ENCODE assay signal across 8 cellular contexts in genomic region chr11:126115820-126116319, GRCh38. TPM values are rescaled to one million over a fixed set of nuclear protein-coding genes. Genes with fewer than 3 reads are reported as not detected.
DNase-seq lines count a peak whose midpoint lies in the region; ATAC-seq, FAIRE-seq and TF ChIP-seq lines count a peak whose summit lies in the region.

No MANE protein-coding gene starts in this region.

- H3K27me3 Mint-ChIP-seq in WTC11 (ENCODE audit: low read depth) = no peaks in the 10 kb centered on the region

- intact Hi-C loops in spleen (cut with DNase I; ENCODE audit: low total_unique reads) = no loop called here

- H3K4me3 ChIP-seq in AG04449 (ENCODE audit: low read depth, low read length) (no peak overlapping the region), spleen (no peak overlapping the region)

- peaks cover 0 to 11% (median 0%) of the 10 kb centered on the region in 6 donors for H3K4me1 ChIP-seq in spleen

- H3K9me3 ChIP-seq in spleen = no peaks in the 10 kb centered on the region

- peak overlapping the region; percentile 1; the same call in 1 of the 2 replicates for H3K27ac Mint-ChIP-seq in WTC11

- H3K27ac ChIP-seq in spleen = no peak overlapping the region

- ATAC-seq in WTC11 (peak; percentile 79), HG02571 (IDR thresholded peaks at IDR 0.05; ENCODE audit: unreplicated experiment) (no peak)

- peak; percentile 41 for DNase-seq in AG04449 (ENCODE audit: low read depth, low spot score)
- DNase-seq in M059J (ENCODE audit: low read depth) = peak; percentile 94
- DNase-seq in WTC11 (ENCODE audit: low spot score) = no peak
- DNase-seq in spleen = peak; percentile 62
- DNase-seq in GM10266 (ENCODE audit: extremely low spot score) = no peak
- DNase-seq in RKO (ENCODE audit: low spot score) = no peak

- 72 to 81% (median 77%) methylated on average over 14 of the region's 14 CpGs for WGBS in spleen, 5 donors

- no peak overlapping the region for H3K4me3 Mint-ChIP-seq in WTC11

- FAIRE-seq in islet of Langerhans (lab: Jason Lieb, UNC) = peak; percentile 97

- no peaks in the 10 kb centered on the region for H3K27me3 ChIP-seq in spleen (replicated peaks in 1 of 7)

- peaks cover 17% of the 10 kb centered on the region for H3K4me1 Mint-ChIP-seq in WTC11

- no peaks in the 10 kb centered on the region for H3K36me3 ChIP-seq in spleen

- H3K9me3 Mint-ChIP-seq in WTC11 = no peaks in the 10 kb centered on the region

- POLR2A ChIA-PET in AG04449 (lab: Yijun Ruan, JAX) (no interaction called here), WTC11 (lab: Charles Lee) (interaction anchor here (1.2 to 1.7 kb wide), 2 partner anchors 11 to 14 kb away, joined by 3 to 6 read pairs; no protein-coding TSS in a partner anchor)

- peak; percentile 21 for TF ChIP-seq CTCF in AG04449 (IDR thresholded peaks at IDR 0.05; ENCODE audit: insufficient read depth, low read length, missing control alignments)
- TF ChIP-seq CTCF in WTC11 (IDR thresholded peaks at IDR 0.05) = no peak
- no peak for TF ChIP-seq CTCF in spleen (IDR thresholded peaks at IDR 0.05 in 8 of 11, conservative IDR thresholded peaks at IDR 0.05 in 3 of 11)
- TF ChIP-seq CTCF in GM10266 (IDR thresholded peaks at IDR 0.05; ENCODE audit: control insufficient read depth, insufficient read depth, low read depth, missing control alignments) = no peak

- no peaks in the 10 kb centered on the region for H3K36me3 Mint-ChIP-seq in WTC11

- TF ChIP-seq POLR2A in spleen (IDR thresholded peaks at IDR 0.05) = no peak

- CTCF ChIA-PET in AG04449 (lab: Yijun Ruan, JAX) (interaction anchor here (1.1 to 1.5 kb wide), 2 partner anchors 9 to 10 kb away, joined by 3 read pairs; no protein-coding TSS in a partner anchor), WTC11 (lab: Charles Lee) (interaction anchor here (0.9 to 3.0 kb wide), 5 partner anchors 10 to 174 kb away, joined by 3 to 9 read pairs (median 4); no protein-coding TSS in a partner anchor)

TF ChIP-seq in WTC11, 78 proteins besides CTCF, POLR2A, EP300 and RAD21:
- TF ChIP-seq ATF6 (CRISPR knock-in tag; IDR thresholded peaks at IDR 0.05) (no peak), GABPB1 (CRISPR knock-in tag; IDR thresholded peaks at IDR 0.05) (peak; percentile 57), USF2 (CRISPR knock-in tag; IDR thresholded peaks at IDR 0.05) (no peak)
TF ChIP-seq in WTC11: peak in this region for 1.

RNA-seq across cellular contexts. Expression of gene CDON, which starts 53.2 kb away (rescaled TPM):
- total RNA-seq in M059J (2014; rRNA removed; shearing (Covaris generic)) = 8.1 and 24.2 TPM in 2 replicates
- total RNA-seq in WTC11 (2021) (33.0 to 34.1 TPM (median 33.3 TPM) in 3 replicates), spleen (1 to 10 TPM; 1.8 to 5.3 (median 3.6) TPM)
- under 1 TPM; 0.30 to 0.58 (median 0.45) TPM for polyA plus RNA-seq in spleen

Comparison
In these comparisons a context has a peak if more than half of its experiments do, and no peak if none do; other contexts are left out.
1. DNase-seq: peak in AG04449 (single experiment), M059J (single experiment) and spleen (single experiment); none in WTC11 (single experiment), GM10266 (single experiment) and RKO (single experiment).